ENCODE assay signal across 12 cellular contexts in genomic region chr16:26816885-26817571, GRCh38.
A peak's percentile ranks its signal among the peaks of the same experiment; 100 is the strongest.
DNase-seq lines count a peak whose midpoint lies in the region; ATAC-seq and TF ChIP-seq lines count a peak whose summit lies in the region.
"Had no signal": no experiment of that assay in that cellular context is flagged by ENCODE, and none has a peak within 500 bp of the region (broad histone marks: within the 10 kb centered on the region; RNA-seq: fewer than 3 reads in every experiment).

No MANE protein-coding gene starts in this region.

- H3K79me2 ChIP-seq in fibroblast of lung (ENCODE audit: control insufficient read depth, insufficient read depth, low read length) = no peaks in the 10 kb centered on the region

- in situ Hi-C loops in ACHN (cut with HindIII; ENCODE audit: low pct_ligation_motif_present, low pct_unique_long_range_greater_than_20kb, low sequenced_read_pairs) = no loop called here

- H3K4me1 Mint-ChIP-seq in chondrocyte (ENCODE audit: low read depth) = no peaks in the 10 kb centered on the region

- H3K27ac Mint-ChIP-seq in chondrocyte (ENCODE audit: unreplicated experiment) = no peak overlapping the region
- H3K27ac Mint-ChIP-seq: progenitor cell of endocrine pancreas had no signal

- no peak overlapping the region for H2AFZ ChIP-seq in fibroblast of lung (ENCODE audit: low read length)

- TF ChIP-seq CTCF in RWPE2 (IDR thresholded peaks at IDR 0.05; ENCODE audit: poor library complexity, severe bottlenecking) (no peak), fibroblast of lung (conservative IDR thresholded peaks at IDR 0.05 in 1 of 2, IDR thresholded peaks at IDR 0.05 in 1 of 2; ENCODE audit: low read depth in 1 of 2, low read length in 2 of 2) (no peak), chondrocyte (IDR thresholded peaks at IDR 0.05) (no peak)

- peaks cover 4% of the 10 kb centered on the region for H3K27me3 Mint-ChIP-seq in chondrocyte (ENCODE audit: low read depth)

- H3K4me3 ChIP-seq in RWPE2 (ENCODE audit: severe bottlenecking) = no peak overlapping the region
- no peak overlapping the region for H3K4me3 ChIP-seq in fibroblast of lung (replicated peaks in 1 of 4; ENCODE audit: control extremely low read depth in 1 of 4, insufficient read depth in 1 of 4, low read depth in 3 of 4, low read length in 4 of 4)
- no peak overlapping the region for H3K4me3 ChIP-seq in SJCRH30

- H3K36me3 ChIP-seq in RWPE2 (ENCODE audit: low read depth) = no peaks in the 10 kb centered on the region
- no peaks in the 10 kb centered on the region for H3K36me3 ChIP-seq in fibroblast of lung (ENCODE audit: control insufficient read depth, insufficient read depth, low read length)
- no peaks in the 10 kb centered on the region for H3K36me3 ChIP-seq in SJCRH30

- peak; percentile 78 for ATAC-seq in RWPE2 (ENCODE audit: low read depth)
- ATAC-seq in GM18858 (IDR thresholded peaks at IDR 0.05; ENCODE audit: unreplicated experiment) = no peak

- H3K9me3 ChIP-seq in RWPE2 (ENCODE audit: severe bottlenecking) (no peaks in the 10 kb centered on the region), fibroblast of lung (ENCODE audit: control insufficient read depth, insufficient read depth, low read depth, low read length) (no peaks in the 10 kb centered on the region), SJCRH30 (replicated peaks) (no peaks in the 10 kb centered on the region)

- H4K20me1 ChIP-seq in fibroblast of lung (ENCODE audit: control insufficient read depth, extremely low read depth, insufficient read depth, low read length) = no peaks in the 10 kb centered on the region

- no peaks in the 10 kb centered on the region for H3K4me1 ChIP-seq in RWPE2 (ENCODE audit: insufficient read depth, poor library complexity, severe bottlenecking)
- peaks cover 7% of the 10 kb centered on the region for H3K4me1 ChIP-seq in fibroblast of lung (ENCODE audit: control insufficient read depth, extremely low read depth, insufficient read depth, low read length)
- H3K4me1 ChIP-seq in SJCRH30 = no peaks in the 10 kb centered on the region

- H3K27ac ChIP-seq in RWPE2 (ENCODE audit: poor library complexity, severe bottlenecking) = no peak overlapping the region
- peak overlapping the region; percentile 48 for H3K27ac ChIP-seq in fibroblast of lung (ENCODE audit: insufficient read depth, low read length)
- H3K27ac ChIP-seq in SJCRH30 = no peak overlapping the region

- DNase-seq in ACHN (peak; percentile 46), HCEC 1CT (peak; percentile 83), RWPE2 (ENCODE audit: low spot score) (no peak), fibroblast of lung (ENCODE audit: low read depth in 2 of 2) (peak; percentile 20 to 82), SJCRH30 (no peak), chondrocyte (ENCODE audit: low spot score) (no peak), cardiac septum (ENCODE audit: low spot score) (no peak)
- DNase-seq: activated CD4-positive, CD25-positive, alpha-beta regulatory T cell; cerebellar nuclear complex; DMS53 had no signal

- H3K9ac ChIP-seq in fibroblast of lung (ENCODE audit: insufficient read depth, low read length) = no peak overlapping the region

- H3K27me3 ChIP-seq in RWPE2 (ENCODE audit: insufficient read depth, poor library complexity, severe bottlenecking) = no peaks in the 10 kb centered on the region
- no peaks in the 10 kb centered on the region for H3K27me3 ChIP-seq in fibroblast of lung (ENCODE audit: control insufficient read depth, insufficient read depth, low read length)
- no peaks in the 10 kb centered on the region for H3K27me3 ChIP-seq in SJCRH30

- no peak overlapping the region for H3K4me3 Mint-ChIP-seq in chondrocyte (ENCODE audit: unreplicated experiment)

- no peaks in the 10 kb centered on the region for H3K9me3 Mint-ChIP-seq in chondrocyte (ENCODE audit: low read depth)

- H3K36me3 Mint-ChIP-seq in chondrocyte (ENCODE audit: low read depth) = no peaks in the 10 kb centered on the region

- intact Hi-C loops in cardiac septum (cut with DNase I) = no loop called here

- peak overlapping the region; percentile 21 for H3K4me2 ChIP-seq in fibroblast of lung (ENCODE audit: extremely low read depth, insufficient read depth, low read length)

Comparison
In these comparisons a context has a peak if more than half of its experiments do, and no peak if none do; other contexts are left out.
1. DNase-seq: peak in ACHN (single experiment), HCEC 1CT (single experiment) and fibroblast of lung (2 of 2); none in RWPE2 (single experiment), SJCRH30 (0 of 2), chondrocyte (single experiment) and cardiac septum (single experiment).